In the genomic region with DNA sequence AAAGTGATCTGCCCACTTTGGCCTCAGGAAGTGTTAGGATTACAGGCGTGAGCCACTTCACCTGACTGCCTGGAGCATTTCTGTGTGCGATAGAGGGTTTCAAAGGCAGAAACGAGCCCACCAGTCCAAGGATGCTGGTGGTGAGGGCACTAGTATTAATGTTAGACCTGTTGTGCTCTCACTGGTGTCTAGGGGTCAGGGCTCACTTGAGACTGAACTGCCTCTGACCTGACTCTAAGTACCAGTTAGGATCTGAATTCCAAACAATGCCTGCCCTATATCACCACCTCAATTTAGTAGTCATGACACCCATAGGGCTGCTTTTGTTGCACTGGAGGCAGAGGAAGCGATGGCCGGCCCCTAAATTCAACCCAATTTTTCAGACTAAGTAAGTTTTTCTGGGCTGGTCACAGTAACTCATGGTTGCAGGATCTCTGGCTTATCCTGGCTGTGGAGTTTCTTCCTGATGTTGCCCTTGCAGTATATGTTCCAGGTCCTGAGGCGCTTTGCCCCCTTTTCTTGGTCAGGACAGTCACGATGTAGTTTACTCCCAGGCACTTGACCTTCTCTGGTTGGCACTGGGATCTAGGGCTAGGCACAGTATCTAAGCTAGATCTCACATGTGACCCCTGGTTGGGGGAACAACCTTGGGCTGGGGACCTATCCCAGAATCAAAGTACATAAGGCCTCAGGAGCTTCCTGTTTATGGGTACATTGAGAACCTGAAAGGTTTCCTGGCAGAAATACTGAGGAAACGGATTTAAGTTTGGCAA, we compare ENCODE assay signal across 13 cellular contexts. TPM values are rescaled to one million over a fixed set of nuclear protein-coding genes. Genes with fewer than 3 reads are reported as not detected.
DNase-seq lines count a peak whose midpoint lies in the region; ATAC-seq and TF ChIP-seq lines count a peak whose summit lies in the region.
"Had no signal": no experiment of that assay in that cellular context is flagged by ENCODE, and none has a peak within 500 bp of the region (broad histone marks: within the 10 kb centered on the region; RNA-seq: fewer than 3 reads in every experiment).

No MANE protein-coding gene starts in this region.

- H3K36me3 ChIP-seq in left ventricle myocardium inferior (peaks cover 58% of the 10 kb centered on the region), uterus (no peaks in the 10 kb centered on the region)

- DNase-seq in left ventricle myocardium inferior (no peak), left cardiac atrium (no peak), iPS-NIHi7 (ENCODE audit: extremely low spot score) (peak; percentile 30), uterus (peak in 1 of 2 donors; percentile 52), Ammon's horn (ENCODE audit: low spot score) (no peak), AG08396 (ENCODE audit: low spot score) (no peak), HT-29 (ENCODE audit: low spot score) (no peak)
- DNase-seq: activated CD4-positive, alpha-beta T cell treated with anti-CD3 and anti-CD28 coated beads for 48 hours; COR-L47; effector memory CD4-positive, alpha-beta T cell; MG63; NCI-H524 treated with DMSO at 0.1 percent for 48 hours had no signal

- H3K27me3 ChIP-seq in left ventricle myocardium inferior (ENCODE audit: low read depth): no peaks in the 10 kb centered on the region
- no peaks in the 10 kb centered on the region for H3K27me3 ChIP-seq in uterus
- H3K27me3 ChIP-seq: MG63 had no signal

- H3K27ac ChIP-seq in left ventricle myocardium inferior (replicated peaks) (peak overlapping the region; percentile 60), VCaP (peak overlapping the region; percentile 62), uterus (peak overlapping the region; percentile 52 to 60)

- H3K4me3 ChIP-seq in left ventricle myocardium inferior (no peak overlapping the region), uterus (no peak overlapping the region)
- H3K4me3 ChIP-seq: MG63 had no signal

- intact Hi-C loops in left ventricle myocardium inferior (cut with micrococcal nuclease): no loop called here
- intact Hi-C loops in left cardiac atrium (cut with DNase I): no loop called here
- intact Hi-C loops in uterus (cut with DNase I; ENCODE audit: low total_unique reads): no loop called here

- no peaks in the 10 kb centered on the region for H3K9me3 ChIP-seq in left ventricle myocardium inferior (replicated peaks)
- no peaks in the 10 kb centered on the region for H3K9me3 ChIP-seq in uterus
- H3K9me3 ChIP-seq: MG63 had no signal

- no peak for ATAC-seq in left cardiac atrium

- H3K4me1 ChIP-seq in left ventricle myocardium inferior (peaks cover 48% of the 10 kb centered on the region), uterus (no peaks in the 10 kb centered on the region)

- no peak for TF ChIP-seq CTCF in left ventricle myocardium inferior (IDR thresholded peaks at IDR 0.05; ENCODE audit: borderline replicate concordance)
- TF ChIP-seq CTCF in VCaP (conservative IDR thresholded peaks at IDR 0.05): no peak
- TF ChIP-seq CTCF in uterus (IDR thresholded peaks at IDR 0.05): no peak

- TF ChIP-seq POLR2A in uterus (IDR thresholded peaks at IDR 0.05): no peak

RNA-seq across cellular contexts. Expression of a gene that starts 4.5 kb away (rescaled TPM):
- total RNA-seq in left ventricle myocardium inferior (1.2 TPM), left cardiac atrium (1 to 10 TPM in 1 of 2 donors, under 1 TPM in 1; 0.44 to 1.2 TPM), uterus (1 to 10 TPM in 3 of 4 donors, not detected in 1; 1.3 to 3.3 (median 3.2) TPM)
- total RNA-seq in HT-29 (2014; rRNA removed; shearing (Covaris generic)): 0.86 and 1.3 TPM in 2 replicates

RNA-seq across cellular contexts. Expression of a gene that starts 35.5 kb away (rescaled TPM):
- total RNA-seq in left ventricle myocardium inferior: 34.5 TPM
- total RNA-seq in left cardiac atrium: 10 to 100 TPM; 38.2 to 56.4 TPM
- total RNA-seq in uterus: 100 to 1,000 TPM in 2 of 4 donors, 10 to 100 TPM in 2; 40.2 to 125 (median 81.0) TPM
- 100 and 105 TPM in 2 replicates for total RNA-seq in HT-29 (2014; rRNA removed; shearing (Covaris generic))
